Comparison of ENCODE assay signal across 14 cellular contexts in the genomic region with DNA sequence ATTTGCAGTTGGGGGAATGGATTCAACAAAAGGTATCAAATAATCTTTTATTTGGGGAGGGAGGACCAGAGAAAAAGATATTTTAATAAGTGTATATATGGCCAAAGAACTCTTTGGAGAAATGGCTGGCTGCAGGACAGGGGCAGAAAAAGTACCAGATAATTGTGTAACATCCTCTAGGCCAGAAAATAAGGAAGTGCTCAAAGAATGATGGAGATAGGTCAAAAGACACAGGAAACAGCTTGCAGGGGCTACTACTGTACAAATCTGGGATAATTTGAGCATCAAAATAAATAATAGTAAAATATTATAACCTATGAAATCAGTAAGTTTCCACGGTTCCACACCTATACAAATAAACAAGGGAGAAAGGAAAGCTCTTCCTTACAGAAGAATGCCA.
"Had no signal": no experiment of that assay in that cellular context is flagged by ENCODE, and none has a peak within 500 bp of the region (broad histone marks: within the 10 kb centered on the region; RNA-seq: fewer than 3 reads in every experiment).

No MANE protein-coding gene starts in this region.

- H3K36me3 ChIP-seq: gastrocnemius medialis, lower lobe of right lung, thoracic aorta had no signal

- DNase-seq: activated naive CD4-positive, alpha-beta T cell treated with anti-CD3 and anti-CD28 coated beads for 36 hours; activated naive CD8-positive, alpha-beta T cell treated with anti-CD3 and anti-CD28 coated beads, Interleukin-2, amount 50 U/mL, for 24 hours; aorta; cerebellar nuclear complex; gastrocnemius medialis; heart right ventricle; left cardiac atrium; lower lobe of right lung; stimulated activated CD4-positive, alpha-beta T cell treated with anti-CD3 and anti-CD28 coated beads, Interleukin-12 subunit alpha, Interleukin-12 subunit beta, amount 100 ng/mL, for 4 hours; stimulated activated CD4-positive, alpha-beta T cell treated with anti-CD3 and anti-CD28 coated beads, Interleukin-2, amount 100 ng/mL, for 24 hours had no signal

- H3K27me3 ChIP-seq: gastrocnemius medialis, heart right ventricle had no signal

- H3K27ac ChIP-seq: epithelial cell of prostate, gastrocnemius medialis, heart right ventricle, lower lobe of right lung, parathyroid adenoma, thoracic aorta had no signal

- H3K4me1 ChIP-seq: gastrocnemius medialis, lower lobe of right lung, parathyroid adenoma had no signal

- ATAC-seq: activated CD4-positive, CD25-positive, alpha-beta regulatory T cell treated with anti-CD3 and anti-CD28 coated beads, Interleukin-2, amount 50 U/mL, for 24 hours; activated naive CD8-positive, alpha-beta T cell treated with anti-CD3 and anti-CD28 coated beads, Interleukin-2, amount 50 U/mL, for 24 hours; gastrocnemius medialis; heart right ventricle; left cardiac atrium; lower lobe of right lung had no signal

- H3K4me3 ChIP-seq: gastrocnemius medialis, heart right ventricle, lower lobe of right lung, thoracic aorta had no signal

- H3K9me3 ChIP-seq: gastrocnemius medialis, heart right ventricle, lower lobe of right lung, thoracic aorta had no signal
